8 cellular contexts compared by ENCODE assay signal in genomic region chr17:4806770-4807533, GRCh38. TPM values are rescaled to one million over a fixed set of nuclear protein-coding genes. Genes with fewer than 3 reads are reported as not detected.
DNase-seq lines count a peak whose midpoint lies in the region; ATAC-seq and TF ChIP-seq lines count a peak whose summit lies in the region.

TSS of gene PLD2 (plus strand) at chr17:4807152. CDS start at chr17:4807773, 621 bp downstream.

- H3K36me3 Mint-ChIP-seq in endodermal cell (ENCODE audit: low read depth) = peaks cover 25% of the 10 kb centered on the region

- WGBS in endodermal cell (ENCODE audit: insufficient coverage in 1 of 2, insufficient read length in 1 of 2), 2 experiments = 0% methylated on average over 40 to 103 of the region's 103 CpGs

- TF ChIP-seq POLR2A in GM19099 (IDR thresholded peaks at IDR 0.05; ENCODE audit: extremely low read depth, insufficient read length, low read depth) = peak; percentile 74

- no peak for TF ChIP-seq CTCF in BE2C (IDR thresholded peaks at IDR 0.05; ENCODE audit: low read depth, low read length)
- TF ChIP-seq CTCF in endodermal cell (conservative IDR thresholded peaks at IDR 0.05) = no peak

- H3K9me3 ChIP-seq in BE2C = no peaks in the 10 kb centered on the region
- H3K9me3 ChIP-seq in endodermal cell (ENCODE audit: control insufficient read depth, low read length) = no peaks in the 10 kb centered on the region

- H3K36me3 ChIP-seq in BE2C (no peaks in the 10 kb centered on the region), endodermal cell (ENCODE audit: control insufficient read depth, insufficient read depth, low read length) (peaks cover 31% of the 10 kb centered on the region)

- peak within 1 kb of the TSS; percentile 86 for H3K27ac Mint-ChIP-seq in endodermal cell

- H3K27me3 ChIP-seq in BE2C (no peaks in the 10 kb centered on the region), endodermal cell (ENCODE audit: control insufficient read depth, insufficient read depth, low read length, poor library complexity, severe bottlenecking) (no peaks in the 10 kb centered on the region)

- no peaks in the 10 kb centered on the region for H3K27me3 Mint-ChIP-seq in endodermal cell (ENCODE audit: insufficient read depth)

- H3K27ac ChIP-seq in endodermal cell (ENCODE audit: low read depth, low read length) = no peak within 1 kb of the TSS

- H3K4me3 ChIP-seq in BE2C (ENCODE audit: low read depth, low read length) (peak within 1 kb of the TSS; percentile 55), endodermal cell (ENCODE audit: low read length) (peak within 1 kb of the TSS; percentile 93)

- H3K9ac ChIP-seq in endodermal cell (ENCODE audit: extremely low read depth, low read length, poor library complexity, severe bottlenecking) = peak within 1 kb of the TSS; percentile 60

- no peaks in the 10 kb centered on the region for H3K9me3 Mint-ChIP-seq in endodermal cell

- H3K4me1 ChIP-seq in BE2C (no peaks in the 10 kb centered on the region), endodermal cell (ENCODE audit: control insufficient read depth, insufficient read depth, low read length) (no peaks in the 10 kb centered on the region)

- peaks cover 6% of the 10 kb centered on the region for H3K4me1 Mint-ChIP-seq in endodermal cell

- peak; percentile 92 for ATAC-seq in HG03432 (IDR thresholded peaks at IDR 0.05; ENCODE audit: unreplicated experiment)

- peak within 1 kb of the TSS; percentile 79 for H3K4me3 Mint-ChIP-seq in endodermal cell

- DNase-seq in BE2C = peak; percentile 89
- peak; percentile 66 for DNase-seq in NOMO-1 treated with DMSO at 0.1 percent for 48 hours (lab: John Stamatoyannopoulos, UW; ENCODE audit: unreplicated experiment)
- peak; percentile 40 for DNase-seq in activated CD8-positive, alpha-beta memory T cell treated with anti-CD3 and anti-CD28 coated beads, Interleukin-2, amount 50 U/mL, for 1 hour (ENCODE audit: extremely low read depth)
- peak; percentile 97 for DNase-seq in endodermal cell
- DNase-seq in mesenteric fat pad (ENCODE audit: low spot score) = no peak
- DNase-seq in stimulated activated CD8-positive, alpha-beta memory T cell treated with anti-CD3 and anti-CD28 coated beads, Interleukin-12 subunit alpha, Interleukin-12 subunit beta, amount 100 ng/mL, for 4 hours (ENCODE audit: low read depth) = peak; percentile 76

RNA-seq across cellular contexts. Expression of gene PLD2, which starts in this region (rescaled TPM):
- 4.6 TPM for polyA plus RNA-seq in BE2C (2012; ENCODE audit: insufficient read depth, insufficient read length, low read depth)
- total RNA-seq in endodermal cell (10 to 100 TPM; 72.7 to 75.2 TPM), mesenteric fat pad (22.8 TPM)
- 32.9 TPM for polyA plus RNA-seq in endodermal cell (2013, experiment 1 of 2)
- polyA plus RNA-seq in endodermal cell (2013, experiment 2 of 2) = 35.4 TPM
